ENCODE assay signal across 17 cellular contexts in genomic region chr12:59383426-59383822, GRCh38.
DNase-seq lines count a peak whose midpoint lies in the region; ATAC-seq, FAIRE-seq and TF ChIP-seq lines count a peak whose summit lies in the region.
"Had no signal": no experiment of that assay in that cellular context is flagged by ENCODE, and none has a peak within 500 bp of the region (broad histone marks: within the 10 kb centered on the region; RNA-seq: fewer than 3 reads in every experiment).

No MANE protein-coding gene starts in this region.

- no peak overlapping the region for H3K4me2 ChIP-seq in K562 (ENCODE audit: insufficient read depth, low read length)

- no peak for TF ChIP-seq CTCF in CD14-positive monocyte (IDR thresholded peaks at IDR 0.05)
- no peak for TF ChIP-seq CTCF in K562 (IDR thresholded peaks at IDR 0.05 in 2 of 3, conservative IDR thresholded peaks at IDR 0.05 in 1 of 3; ENCODE audit: insufficient read depth in 2 of 3, low read depth in 1 of 3, low read length in 3 of 3)

- TF ChIP-seq EP300 in K562 (IDR thresholded peaks at IDR 0.05; ENCODE audit: low read length) = no peak

- H3K36me3 Mint-ChIP-seq in CD14-positive monocyte = no peaks in the 10 kb centered on the region
- no peaks in the 10 kb centered on the region for H3K36me3 Mint-ChIP-seq in activated naive CD4-positive, alpha-beta T cell treated with anti-CD3 and anti-CD28 coated beads, Interleukin-2, amount 50 U/mL, for 72 hours
- H3K36me3 Mint-ChIP-seq: natural killer cell had no signal

- no peaks in the 10 kb centered on the region for H3K4me1 ChIP-seq in K562 (replicated peaks in 1 of 2; ENCODE audit: control insufficient read depth in 2 of 2, insufficient read depth in 2 of 2, low read length in 2 of 2)
- H3K4me1 ChIP-seq: left ventricle myocardium inferior, right lobe of liver had no signal

- intact Hi-C loops in CD14-positive monocyte (cut with micrococcal nuclease) (no loop called here), K562 (cut with micrococcal nuclease) (no loop called here)

- no peaks in the 10 kb centered on the region for H3K79me2 ChIP-seq in K562 (ENCODE audit: control insufficient read depth, insufficient read depth, low read length)

- H3K4me3 ChIP-seq in K562 = no peak overlapping the region
- H3K4me3 ChIP-seq: left ventricle myocardium inferior, right lobe of liver had no signal

- no peak overlapping the region for H3K27ac ChIP-seq in K562 (ENCODE audit: extremely low read depth, low read depth, low read length)
- H3K27ac ChIP-seq: left ventricle myocardium inferior, right lobe of liver had no signal

- DNase-seq in CD14-positive monocyte (ENCODE audit: low spot score) = no peak
- peak; percentile 93 for DNase-seq in NCI-H1694 (lab: John Stamatoyannopoulos, UW)
- DNase-seq in K562 (ENCODE audit: extremely low read depth in 1 of 4, low spot score in 3 of 4) = no peak
- peak; percentile 76 for DNase-seq in middle frontal gyrus (ENCODE audit: extremely low spot score, low spot score)
- DNase-seq in activated naive CD4-positive, alpha-beta T cell treated with anti-CD3 and anti-CD28 coated beads, Interleukin-2, amount 50 U/mL, for 72 hours (ENCODE audit: low spot score in 2 of 2) = no peak
- DNase-seq in activated CD4-positive, CD25-positive, alpha-beta regulatory T cell (lab: John Stamatoyannopoulos, UW) = no peak
- DNase-seq in KG1 (lab: John Stamatoyannopoulos, UW) = no peak
- DNase-seq: activated CD4-positive, alpha-beta T cell treated with anti-CD3 and anti-CD28 coated beads for 36 hours; activated T-cell treated with anti-CD3 and anti-CD28 coated beads, Interleukin-2, amount 50 U/mL, for 48 hours; COR-L47; effector CD4-positive, alpha-beta T cell; left ventricle myocardium inferior; natural killer cell; NCI-H146; right lobe of liver; stimulated activated naive CD8-positive, alpha-beta T cell treated with anti-CD3 and anti-CD28 coated beads, Interleukin-15, Interleukin-2, amounts not matched to agents 100 U/mL and 50 U/mL, for 24 hours had no signal

- TF ChIP-seq RAD21 in K562 (CRISPR knock-in tag; conservative IDR thresholded peaks at IDR 0.05 in 1 of 2, IDR thresholded peaks at IDR 0.05 in 1 of 2) = no peak

- no peak for TF ChIP-seq POLR2A in K562 (conservative IDR thresholded peaks at IDR 0.05)

- peak overlapping the region in 5 of 7 donors; percentile 41 to 94 (median 89) for H3K27ac Mint-ChIP-seq in CD14-positive monocyte
- H3K27ac Mint-ChIP-seq in activated naive CD4-positive, alpha-beta T cell treated with anti-CD3 and anti-CD28 coated beads, Interleukin-2, amount 50 U/mL, for 72 hours = no peak overlapping the region
- H3K27ac Mint-ChIP-seq: activated CD4-positive, alpha-beta T cell treated with anti-CD3 and anti-CD28 coated beads for 36 hours had no signal

- in situ Hi-C loops in K562 (cut with MboI) = no loop called here

- no peaks in the 10 kb centered on the region for H3K9me1 ChIP-seq in K562 (ENCODE audit: control insufficient read depth, insufficient read depth, low read length)

- CTCF ChIA-PET in K562 (lab: Yijun Ruan, JAX; ENCODE audit: low intra/inter-chr PET ratio) = no interaction called here

- H3K9ac ChIP-seq in K562 (ENCODE audit: insufficient read depth in 1 of 2, low read depth in 2 of 2, low read length in 2 of 2) = no peak overlapping the region

- no peak overlapping the region for H2AFZ ChIP-seq in K562 (ENCODE audit: low read depth, low read length)

- no peaks in the 10 kb centered on the region for H3K36me3 ChIP-seq in K562 (ENCODE audit: control insufficient read depth, insufficient read depth, low read length)
- H3K36me3 ChIP-seq: left ventricle myocardium inferior, right lobe of liver had no signal

- H4K20me1 ChIP-seq in K562 (replicated peaks; ENCODE audit: control insufficient read depth, insufficient read depth, low read length) = no peaks in the 10 kb centered on the region

- H3K9me3 ChIP-seq in K562 (replicated peaks; ENCODE audit: control insufficient read depth, insufficient read depth, low read depth, low read length) = no peaks in the 10 kb centered on the region
- H3K9me3 ChIP-seq: left ventricle myocardium inferior, right lobe of liver had no signal

- no peak for ATAC-seq in K562
- ATAC-seq in activated naive CD4-positive, alpha-beta T cell treated with anti-CD3 and anti-CD28 coated beads, Interleukin-2, amount 50 U/mL, for 72 hours = no peak
- no peak for ATAC-seq in esophagus mucosa
- ATAC-seq: activated CD4-positive, alpha-beta T cell treated with anti-CD3 and anti-CD28 coated beads for 36 hours; natural killer cell; stimulated activated naive CD8-positive, alpha-beta T cell treated with anti-CD3 and anti-CD28 coated beads, Interleukin-15, Interleukin-2, amounts not matched to agents 100 U/mL and 50 U/mL, for 24 hours had no signal

- no TSS peak for BruUV-seq in K562 (replicated peaks; lab: Mats Ljungman, UMichigan)

- no peak for FAIRE-seq in K562 (lab: Jason Lieb, UNC)

- H3K9me3 Mint-ChIP-seq in CD14-positive monocyte = peaks cover 0 to 6% (median 0%) of the 10 kb centered on the region in 7 donors
- H3K9me3 Mint-ChIP-seq in activated naive CD4-positive, alpha-beta T cell treated with anti-CD3 and anti-CD28 coated beads, Interleukin-2, amount 50 U/mL, for 72 hours = no peaks in the 10 kb centered on the region

- H3K4me3 Mint-ChIP-seq in CD14-positive monocyte = peak overlapping the region in 1 of 2 donors; percentile 81
- H3K4me3 Mint-ChIP-seq: activated CD4-positive, alpha-beta T cell treated with anti-CD3 and anti-CD28 coated beads for 36 hours had no signal

- no peaks in the 10 kb centered on the region for H3K27me3 ChIP-seq in K562 (ENCODE audit: control insufficient read depth in 2 of 2, insufficient read depth in 2 of 2, low read length in 2 of 2)
- H3K27me3 ChIP-seq: right lobe of liver had no signal

- H3K4me1 Mint-ChIP-seq in CD14-positive monocyte = peaks cover 26% of the 10 kb centered on the region

- POLR2A ChIA-PET in K562 (lab: Yijun Ruan, JAX) = no interaction called here

- H3K27me3 Mint-ChIP-seq in CD14-positive monocyte (ENCODE audit: low read depth in 3 of 3) = no peaks in the 10 kb centered on the region

TF ChIP-seq in K562, 482 proteins besides CTCF, POLR2A, EP300 and RAD21:
- TF ChIP-seq RBFOX2 (IDR thresholded peaks at IDR 0.05; ENCODE audit: low read depth, low read length) (no peak), CEBPG (CRISPR knock-in tag; IDR thresholded peaks at IDR 0.05) (no peak), CEBPG (tag; conservative IDR thresholded peaks at IDR 0.05 in 1 of 2, IDR thresholded peaks at IDR 0.05 in 1 of 2) (peak in 1 of 2 experiments; percentile 63; a peak in 2 of 4 replicates), CEBPB (tag; IDR thresholded peaks at IDR 0.05) (peak; percentile 18; the same call in 1 of the 2 replicates), HMGXB4 (CRISPR knock-in tag; IDR thresholded peaks at IDR 0.05) (no peak)

Comparison
In these comparisons a context has a peak if more than half of its experiments do, and no peak if none do; other contexts are left out.
1. DNase-seq: peak in NCI-H1694 (single experiment) and middle frontal gyrus (single experiment); none in CD14-positive monocyte (single experiment), K562 (0 of 4), activated naive CD4-positive, alpha-beta T cell treated with anti-CD3 and anti-CD28 coated beads, Interleukin-2, amount 50 U/mL, for 72 hours (0 of 2), activated CD4-positive, CD25-positive, alpha-beta regulatory T cell (0 of 4) and KG1 (single experiment).
2. H3K27ac Mint-ChIP-seq: peak in CD14-positive monocyte (5 of 7); none in activated naive CD4-positive, alpha-beta T cell treated with anti-CD3 and anti-CD28 coated beads, Interleukin-2, amount 50 U/mL, for 72 hours (0 of 2).